18 cellular contexts compared by ENCODE assay signal in genomic region chr12:53599579-53599978, GRCh38. TPM values are rescaled to one million over a fixed set of nuclear protein-coding genes. Genes with fewer than 3 reads are reported as not detected.
DNase-seq lines count a peak whose midpoint lies in the region; ATAC-seq and TF ChIP-seq lines count a peak whose summit lies in the region.
"Had no signal": no experiment of that assay in that cellular context is flagged by ENCODE, and none has a peak within 500 bp of the region (broad histone marks: within the 10 kb centered on the region; RNA-seq: fewer than 3 reads in every experiment).

No MANE protein-coding gene starts in this region.

- TF ChIP-seq POLR2A in heart left ventricle (IDR thresholded peaks at IDR 0.05) = no peak

- WGBS in heart left ventricle, 4 donors = 91 to 96% (median 93%) methylated on average over 2 of the region's 2 CpGs

- H3K27ac ChIP-seq in cardiac muscle cell = no peak overlapping the region
- peak overlapping the region in 1 of 12 donors; percentile 10 for H3K27ac ChIP-seq in heart left ventricle
- H3K27ac ChIP-seq: epithelial cell of prostate, parathyroid adenoma, tibial nerve had no signal

- H3K9me3 ChIP-seq in cardiac muscle cell (ENCODE audit: low read depth) = no peaks in the 10 kb centered on the region
- no peaks in the 10 kb centered on the region for H3K9me3 ChIP-seq in heart left ventricle
- H3K9me3 ChIP-seq: tibial nerve had no signal

- peaks cover 22% of the 10 kb centered on the region for H3K4me1 ChIP-seq in cardiac muscle cell (ENCODE audit: low read depth)
- H3K4me1 ChIP-seq in heart left ventricle = peaks cover 0 to 83% (median 63%) of the 10 kb centered on the region in 12 donors

- ATAC-seq in heart left ventricle = no peak
- ATAC-seq: stimulated activated effector memory CD8-positive, alpha-beta T cell treated with anti-CD3 and anti-CD28 coated beads, Interleukin-12 subunit alpha, Interleukin-12 subunit beta, amount 100 ng/mL, for 72 hours had no signal

- H3K27me3 ChIP-seq in cardiac muscle cell (no peaks in the 10 kb centered on the region), heart left ventricle (no peaks in the 10 kb centered on the region)
- H3K27me3 ChIP-seq: tibial nerve had no signal

- intact Hi-C loops in heart left ventricle (cut with DNase I) = loop anchor here in 3 of 10 donors (5.0 kb wide), 2 partner anchors 42 to 78 kb away; partner anchors contain the start of gene ATP5MC2 (in 2 of the 3)

- H3K4me3 ChIP-seq in cardiac muscle cell (no peak overlapping the region), heart left ventricle (no peak overlapping the region), fibroblast of villous mesenchyme (ENCODE audit: low read depth, low read length) (no peak overlapping the region)
- H3K4me3 ChIP-seq: tibial nerve had no signal

- TF ChIP-seq CTCF in cardiac muscle cell (IDR thresholded peaks at IDR 0.05; ENCODE audit: low read depth, low read length) = peak; percentile 9
- peak in 3 of 12 donors; percentile 6 to 24 (median 17) for TF ChIP-seq CTCF in heart left ventricle (IDR thresholded peaks at IDR 0.05)
- TF ChIP-seq CTCF in fibroblast of villous mesenchyme (IDR thresholded peaks at IDR 0.05; ENCODE audit: insufficient read depth, low read depth, low read length) = peak; percentile 21

- in situ Hi-C loops in SK-MEL-5 (cut with HindIII; ENCODE audit: low pct_unique_long_range_greater_than_20kb, low sequenced_read_pairs) = no loop called here

- no peak for DNase-seq in cardiac muscle cell (ENCODE audit: low read depth in 1 of 2, low spot score in 1 of 2)
- DNase-seq in heart left ventricle = no peak
- peak; percentile 16 for DNase-seq in SK-MEL-5 (ENCODE audit: low read depth, low spot score)
- no peak for DNase-seq in fibroblast of villous mesenchyme (ENCODE audit: low read depth)
- DNase-seq in NCI-H128 (lab: John Stamatoyannopoulos, UW; ENCODE audit: unreplicated experiment) = no peak
- no peak for DNase-seq in NCI-H446 treated with DMSO at 0.1 percent for 48 hours (lab: John Stamatoyannopoulos, UW)
- DNase-seq in SW480 (ENCODE audit: low spot score) = no peak
- DNase-seq in NCI-H1105 treated with DMSO at 0.1 percent for 48 hours (lab: John Stamatoyannopoulos, UW) = no peak
- DNase-seq: activated effector memory CD4-positive, alpha-beta T cell treated with Interleukin-2 at 50 U/mL for 16 hours; amygdala; COR-L47; head of caudate nucleus; KBM-7; NCI-H1436 had no signal

- H3K36me3 ChIP-seq in cardiac muscle cell = no peaks in the 10 kb centered on the region
- H3K36me3 ChIP-seq in heart left ventricle = peaks cover 0 to 22% (median 6%) of the 10 kb centered on the region in 9 donors

RNA-seq across cellular contexts. Expression of gene ATF7, which starts 26.6 kb away (rescaled TPM):
- total RNA-seq in cardiac muscle cell (8.7 and 9.1 TPM in 2 replicates), heart left ventricle (10 to 100 TPM; 21.1 to 43.2 (median 32.0) TPM), fibroblast of villous mesenchyme (9.3 and 14.7 TPM in 2 replicates)
- polyA plus RNA-seq in cardiac muscle cell (13.8 and 17.8 TPM in 2 replicates), heart left ventricle (10 to 100 TPM; 20.0 to 21.3 TPM)
- 10.2 and 11.8 TPM in 2 replicates for total RNA-seq in SK-MEL-5 (2014; rRNA removed; shearing (Covaris generic))
- polyA plus RNA-seq in SK-MEL-5 (2015; cell fraction: cytosol; rRNA removed) = 18.0 and 26.1 TPM in 2 replicates
- polyA plus RNA-seq in SK-MEL-5 (2015; cell fraction: nucleus; rRNA removed) = 16.7 and 39.8 TPM in 2 replicates
